In the genomic region with DNA sequence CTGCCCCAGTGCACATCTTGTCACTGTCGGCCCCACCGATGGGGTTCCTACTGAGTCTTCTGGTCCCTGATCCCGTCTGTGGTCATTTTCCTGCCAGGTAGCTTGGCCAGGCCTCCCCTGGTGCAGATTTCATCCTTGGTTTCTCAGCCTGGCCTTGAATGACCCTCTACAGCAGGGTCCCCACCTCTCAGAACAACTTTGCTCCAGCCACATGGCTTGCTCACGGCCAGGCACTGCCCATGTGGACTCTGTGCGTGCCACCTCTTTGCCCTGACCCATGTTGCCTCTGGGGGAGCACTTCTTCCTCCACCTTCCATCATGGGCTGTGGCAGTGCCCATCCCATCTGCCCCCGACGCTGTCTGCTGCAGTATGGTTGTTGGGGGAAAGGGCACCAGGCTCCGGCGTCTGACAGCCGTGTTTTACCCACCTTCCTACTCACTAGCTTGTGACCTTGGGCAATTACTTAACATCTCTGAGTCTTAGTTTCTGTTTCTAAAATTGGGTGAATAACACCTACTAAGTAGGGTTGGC, we compare ENCODE assay signal across 9 cellular contexts. TPM values are rescaled to one million over a fixed set of nuclear protein-coding genes. Genes with fewer than 3 reads are reported as not detected.
DNase-seq lines count a peak whose midpoint lies in the region; ATAC-seq and TF ChIP-seq lines count a peak whose summit lies in the region.
"Had no signal": no experiment of that assay in that cellular context is flagged by ENCODE, and none has a peak within 500 bp of the region (broad histone marks: within the 10 kb centered on the region; RNA-seq: fewer than 3 reads in every experiment).

No MANE protein-coding gene starts in this region.

- H3K36me3 Mint-ChIP-seq in activated CD4-positive, alpha-beta memory T cell treated with anti-CD3 and anti-CD28 coated beads for 36 hours, result peaks cover 43% of the 10 kb centered on the region

- peak overlapping the region; percentile 70 for H3K4me3 Mint-ChIP-seq in activated CD4-positive, alpha-beta memory T cell treated with anti-CD3 and anti-CD28 coated beads for 36 hours

- DNase-seq in stimulated activated CD4-positive, alpha-beta T cell treated with anti-CD3 and anti-CD28 coated beads, Interleukin-15, amount 100 ng/mL, for 24 hours, result peak; percentile 46
- no peak for DNase-seq in stimulated activated CD4-positive, alpha-beta T cell treated with anti-CD3 and anti-CD28 coated beads, Interleukin-12 subunit alpha, Interleukin-12 subunit beta, amount 100 ng/mL, for 4 hours
- peak; percentile 56 for DNase-seq in activated CD4-positive, alpha-beta memory T cell treated with anti-CD3 and anti-CD28 coated beads for 36 hours
- DNase-seq in right lobe of liver, result peak in 2 of 3 donors; percentile 25 to 34
- DNase-seq in NCI-H1436 treated with DMSO at 0.1 percent for 48 hours (lab: John Stamatoyannopoulos, UW), result no peak
- DNase-seq in NCI-H1105 (lab: John Stamatoyannopoulos, UW), result no peak
- DNase-seq: NCI-H2227 treated with DMSO at 0.1 percent for 48 hours had no signal

- ATAC-seq in right lobe of liver, result no peak
- no peak for ATAC-seq in HG02610 (IDR thresholded peaks at IDR 0.05; ENCODE audit: unreplicated experiment)
- ATAC-seq in GM19035 (IDR thresholded peaks at IDR 0.05; ENCODE audit: unreplicated experiment), result no peak

- intact Hi-C loops in activated CD4-positive, alpha-beta memory T cell treated with anti-CD3 and anti-CD28 coated beads for 36 hours (cut with micrococcal nuclease), result no loop called here
- intact Hi-C loops in right lobe of liver (cut with DNase I), result no loop called here

- no peak for TF ChIP-seq POLR2A in right lobe of liver (IDR thresholded peaks at IDR 0.05)

- no peaks in the 10 kb centered on the region for H3K9me3 Mint-ChIP-seq in activated CD4-positive, alpha-beta memory T cell treated with anti-CD3 and anti-CD28 coated beads for 36 hours

- H3K27ac ChIP-seq in right lobe of liver, result peak overlapping the region in 2 of 3 donors; percentile 8 to 43

- no peaks in the 10 kb centered on the region for H3K9me3 ChIP-seq in right lobe of liver

- 31% methylated on average over 4 of the region's 10 CpGs for WGBS in right lobe of liver (ENCODE audit: insufficient coverage, low coverage, low lambda C conversion rate, missing lambda C conversion rate)

- H3K27me3 ChIP-seq in right lobe of liver, result no peaks in the 10 kb centered on the region

- H3K4me1 ChIP-seq in right lobe of liver, result peaks cover 0 to 24% (median 8%) of the 10 kb centered on the region in 4 donors

- H3K4me3 ChIP-seq in right lobe of liver, result no peak overlapping the region

- H3K4me1 Mint-ChIP-seq in activated CD4-positive, alpha-beta memory T cell treated with anti-CD3 and anti-CD28 coated beads for 36 hours (ENCODE audit: low read depth), result peaks cover 56% of the 10 kb centered on the region

- H3K36me3 ChIP-seq in right lobe of liver, result no peaks in the 10 kb centered on the region

- POLR2A ChIA-PET in activated CD4-positive, alpha-beta memory T cell treated with anti-CD3 and anti-CD28 coated beads for 36 hours (lab: Charles Lee), result interaction anchor here (0.6 to 11.8 kb wide), 3 partner anchors 8 to 11 kb away, joined by 3 to 507 read pairs (median 4); no protein-coding TSS in a partner anchor

- CTCF ChIA-PET in activated CD4-positive, alpha-beta memory T cell treated with anti-CD3 and anti-CD28 coated beads for 36 hours (lab: Charles Lee), result interaction anchor here (0.7 to 15.9 kb wide), 8 partner anchors 9 to 163 kb away, joined by 3 to 586 read pairs (median 6); partner anchors contain the start of gene LPCAT3

- H3K27me3 Mint-ChIP-seq in activated CD4-positive, alpha-beta memory T cell treated with anti-CD3 and anti-CD28 coated beads for 36 hours, result no peaks in the 10 kb centered on the region

- no peak for TF ChIP-seq CTCF in right lobe of liver (IDR thresholded peaks at IDR 0.05)

- peak overlapping the region; percentile 97 for H3K27ac Mint-ChIP-seq in activated CD4-positive, alpha-beta memory T cell treated with anti-CD3 and anti-CD28 coated beads for 36 hours

RNA-seq across cellular contexts. Expression of gene PTPN6, which starts 2.0 kb away (rescaled TPM):
- total RNA-seq in activated CD4-positive, alpha-beta memory T cell treated with anti-CD3 and anti-CD28 coated beads for 36 hours, result 100 to 1,000 TPM; 321 to 324 TPM
- 10 to 100 TPM; 12.1 to 30.6 (median 19.4) TPM for total RNA-seq in right lobe of liver

RNA-seq across cellular contexts. Expression of gene C12orf57, which starts 5.3 kb away (rescaled TPM):
- 100 to 1,000 TPM; 257 to 272 TPM for total RNA-seq in activated CD4-positive, alpha-beta memory T cell treated with anti-CD3 and anti-CD28 coated beads for 36 hours
- 100 to 1,000 TPM in 2 of 6 experiments, 10 to 100 TPM in 4; 47.6 to 189 (median 70.5) TPM for total RNA-seq in right lobe of liver

RNA-seq across cellular contexts. Expression of gene RNU7-1, which starts 5.5 kb away (rescaled TPM):
- not detected for total RNA-seq in activated CD4-positive, alpha-beta memory T cell treated with anti-CD3 and anti-CD28 coated beads for 36 hours
- not detected for total RNA-seq in right lobe of liver

RNA-seq across cellular contexts. Expression of gene PHB2, which starts 21.3 kb away (rescaled TPM):
- 100 to 1,000 TPM; 334 to 346 TPM for total RNA-seq in activated CD4-positive, alpha-beta memory T cell treated with anti-CD3 and anti-CD28 coated beads for 36 hours
- total RNA-seq in right lobe of liver, result 100 to 1,000 TPM in 4 of 6 experiments, 10 to 100 TPM in 2; 95.5 to 215 (median 122) TPM

RNA-seq across cellular contexts. Expression of gene ATN1, which starts 21.4 kb away (rescaled TPM):
- total RNA-seq in activated CD4-positive, alpha-beta memory T cell treated with anti-CD3 and anti-CD28 coated beads for 36 hours, result 10 to 100 TPM; 34.8 to 37.8 TPM
- 10 to 100 TPM in 5 of 6 experiments, 1 to 10 TPM in 1; 9.2 to 24.1 (median 16.8) TPM for total RNA-seq in right lobe of liver

Comparison
In these comparisons a context has a peak if more than half of its experiments do, and no peak if none do; other contexts are left out.
1. DNase-seq: peak in stimulated activated CD4-positive, alpha-beta T cell treated with anti-CD3 and anti-CD28 coated beads, Interleukin-15, amount 100 ng/mL, for 24 hours (single experiment), activated CD4-positive, alpha-beta memory T cell treated with anti-CD3 and anti-CD28 coated beads for 36 hours (single experiment) and right lobe of liver (2 of 3); none in stimulated activated CD4-positive, alpha-beta T cell treated with anti-CD3 and anti-CD28 coated beads, Interleukin-12 subunit alpha, Interleukin-12 subunit beta, amount 100 ng/mL, for 4 hours (single experiment), NCI-H1436 treated with DMSO at 0.1 percent for 48 hours (single experiment) and NCI-H1105 (single experiment).
2. RNA of gene PTPN6, which starts 2.0 kb away (total RNA-seq): 321 to 324 TPM in activated CD4-positive, alpha-beta memory T cell treated with anti-CD3 and anti-CD28 coated beads for 36 hours; 12.1 to 30.6 TPM in right lobe of liver; every median in the first group is over 10 times any median in the second.